In the genomic region with DNA sequence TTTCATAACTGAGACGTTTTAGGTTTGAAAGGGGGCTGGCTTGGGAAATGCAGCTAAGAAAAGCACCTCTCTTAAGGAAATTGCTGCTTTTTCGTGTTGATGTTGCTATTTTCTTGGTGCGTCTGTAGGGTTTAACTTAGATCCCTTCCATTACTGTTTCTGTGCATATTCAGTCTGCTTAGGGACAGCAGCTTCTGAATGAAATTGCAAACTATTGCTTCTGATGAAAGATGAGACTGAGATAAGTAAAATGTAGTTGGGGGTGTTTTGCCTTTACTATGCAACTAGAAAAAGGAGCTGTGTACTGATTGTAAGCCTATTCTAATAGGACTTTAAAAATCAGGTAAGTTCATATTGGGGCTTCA, we compare ENCODE assay signal across 8 cellular contexts. TPM values are rescaled to one million over a fixed set of nuclear protein-coding genes. Genes with fewer than 3 reads are reported as not detected.
DNase-seq lines count a peak whose midpoint lies in the region; ATAC-seq lines count a peak whose summit lies in the region.

No MANE protein-coding gene starts in this region.

- H3K9me3 ChIP-seq in mononuclear cell (ENCODE audit: low read depth, low read length): no peaks in the 10 kb centered on the region

- ATAC-seq in GM21723 (IDR thresholded peaks at IDR 0.05; ENCODE audit: unreplicated experiment) (peak; percentile 12), HG03520 (IDR thresholded peaks at IDR 0.05; ENCODE audit: unreplicated experiment) (no peak)

- H3K4me1 ChIP-seq in ACC112 (ENCODE audit: control insufficient read depth, insufficient read depth, low read length, unreplicated experiment) (peaks cover 4% of the 10 kb centered on the region), mononuclear cell (ENCODE audit: insufficient read depth, low read length) (peaks cover 20% of the 10 kb centered on the region)

- DNase-seq in activated naive CD4-positive, alpha-beta T cell treated with anti-CD3 and anti-CD28 coated beads, Interleukin-2, amount 50 U/mL, for 16 hours: no peak
- no peak for DNase-seq in posterior cingulate gyrus
- DNase-seq in anterior cingulate cortex (lab: John Stamatoyannopoulos, UW): no peak

- H3K79me2 ChIP-seq in ACC112 (ENCODE audit: control insufficient read depth, insufficient read depth, low read length, unreplicated experiment): no peaks in the 10 kb centered on the region

- H3K27me3 ChIP-seq in ACC112 (ENCODE audit: insufficient read depth, low read length) (no peaks in the 10 kb centered on the region), mononuclear cell (ENCODE audit: insufficient read depth, low read length) (no peaks in the 10 kb centered on the region)

- intact Hi-C loops in posterior cingulate gyrus (cut with DNase I): no loop called here

- no peaks in the 10 kb centered on the region for H3K36me3 ChIP-seq in ACC112 (ENCODE audit: insufficient read depth, low read length)

- H3K27ac ChIP-seq in ACC112 (ENCODE audit: low read depth, low read length) (no peak overlapping the region), angular gyrus (ENCODE audit: low read depth, low read length) (peak overlapping the region; percentile 86)

- H2AFZ ChIP-seq in ACC112 (ENCODE audit: low read length, unreplicated experiment): peak overlapping the region; percentile 77

- H3K4me3 ChIP-seq in ACC112 (ENCODE audit: low read depth, low read length): peak overlapping the region; percentile 74
- H3K4me3 ChIP-seq in mononuclear cell (ENCODE audit: low read length): peak overlapping the region; percentile 45

RNA-seq across cellular contexts. Expression of a gene that starts 0.8 kb away (rescaled TPM):
- 20.9 TPM for total RNA-seq in mononuclear cell
